ENCODE assay signal across 23 cellular contexts in the genomic region with DNA sequence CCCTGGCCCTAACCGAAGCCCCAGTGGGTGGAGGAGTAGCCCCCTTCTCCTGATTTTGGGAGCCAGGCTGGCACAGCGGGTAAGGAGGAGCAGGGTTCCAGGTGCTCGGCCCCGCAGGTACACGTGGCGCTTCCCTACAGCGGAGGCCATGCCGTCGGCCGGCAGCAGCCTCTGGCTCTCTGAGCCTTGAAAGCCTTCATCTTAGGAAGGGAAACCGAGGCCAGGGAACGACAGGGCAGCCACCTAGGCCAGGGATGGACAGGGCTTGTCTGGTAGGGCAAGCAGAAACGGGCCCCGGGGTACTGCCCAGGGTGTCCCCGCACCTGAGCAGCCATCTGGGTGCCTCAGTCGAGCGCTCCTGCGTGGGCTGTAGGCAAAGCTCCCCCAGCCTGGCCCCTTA. TPM values are rescaled to one million over a fixed set of nuclear protein-coding genes. Genes with fewer than 3 reads are reported as not detected.
DNase-seq lines count a peak whose midpoint lies in the region; ATAC-seq and TF ChIP-seq lines count a peak whose summit lies in the region.
"Had no signal": no experiment of that assay in that cellular context is flagged by ENCODE, and none has a peak within 500 bp of the region (broad histone marks: within the 10 kb centered on the region; RNA-seq: fewer than 3 reads in every experiment).

No MANE protein-coding gene starts in this region.

- no peak for TF ChIP-seq CTCF in coronary artery (IDR thresholded peaks at IDR 0.05)
- no peak for TF ChIP-seq CTCF in gastroesophageal sphincter (IDR thresholded peaks at IDR 0.05)
- no peak for TF ChIP-seq CTCF in GM10248 (IDR thresholded peaks at IDR 0.05; ENCODE audit: control extremely low read depth, extremely low read depth, low read depth, missing control alignments)
- TF ChIP-seq CTCF in foreskin keratinocyte (conservative IDR thresholded peaks at IDR 0.05) = no peak

- 80% methylated on average over 1 of the region's 18 CpGs; no CpG with 5 or more reads in 1 of the 2 donors for WGBS in gastroesophageal sphincter (ENCODE audit: low coverage in 1 of 2), 2 donors

- no peaks in the 10 kb centered on the region for H3K27me3 ChIP-seq in gastroesophageal sphincter
- H3K27me3 ChIP-seq in stomach smooth muscle (ENCODE audit: control insufficient read depth in 1 of 2, insufficient read depth in 2 of 2, low read length in 2 of 2) = no peaks in the 10 kb centered on the region
- peaks cover 17% of the 10 kb centered on the region for H3K27me3 ChIP-seq in foreskin keratinocyte
- H3K27me3 ChIP-seq: Peyer's patch had no signal

- H3K9me3 ChIP-seq in gastroesophageal sphincter = no peaks in the 10 kb centered on the region
- no peaks in the 10 kb centered on the region for H3K9me3 ChIP-seq in stomach smooth muscle (ENCODE audit: control insufficient read depth in 2 of 2, low read length in 2 of 2)
- H3K9me3 ChIP-seq: Caco-2, HAP-1, Peyer's patch had no signal

- TF ChIP-seq EP300 in gastroesophageal sphincter (IDR thresholded peaks at IDR 0.05) = no peak

- no peak for TF ChIP-seq POLR2A in gastroesophageal sphincter (IDR thresholded peaks at IDR 0.05)

- H3K27ac ChIP-seq in coronary artery = peak overlapping the region; percentile 96 to 100
- peak overlapping the region in 3 of 4 donors; percentile 87 to 93 (median 93) for H3K27ac ChIP-seq in gastroesophageal sphincter
- H3K27ac ChIP-seq in stomach smooth muscle (ENCODE audit: low read length) = peak overlapping the region; percentile 80
- H3K27ac ChIP-seq in foreskin keratinocyte = no peak overlapping the region
- H3K27ac ChIP-seq: GM23248 had no signal

- ATAC-seq in gastroesophageal sphincter (no peak), foreskin keratinocyte (no peak)

- H3K36me3 ChIP-seq in gastroesophageal sphincter = peaks cover 0 to 2% of the 10 kb centered on the region in 2 donors
- H3K36me3 ChIP-seq in stomach smooth muscle (ENCODE audit: control insufficient read depth in 2 of 2, insufficient read depth in 2 of 2, low read length in 2 of 2) = no peaks in the 10 kb centered on the region
- H3K36me3 ChIP-seq: Peyer's patch had no signal

- DNase-seq in coronary artery (ENCODE audit: low spot score) (no peak), NCI-H2196 treated with DMSO at 0.1 percent for 48 hours (lab: John Stamatoyannopoulos, UW; ENCODE audit: unreplicated experiment) (no peak), NCI-H748 (lab: John Stamatoyannopoulos, UW; ENCODE audit: unreplicated experiment) (no peak), GM10248 (ENCODE audit: extremely low spot score) (no peak), foreskin keratinocyte (no peak)
- DNase-seq: Caco-2; CD4-positive, alpha-beta memory T cell; DMS 273 treated with DMSO at 0.1 percent for 48 hours; DMS79 treated with DMSO at 0.1 percent for 48 hours; KG1; NCI-H1092 treated with DMSO at 0.1 percent for 48 hours; NCI-H1436 treated with DMSO at 0.1 percent for 48 hours; NCI-H1930; NCI-H226; NCI-H510A treated with DMSO at 0.1 percent for 48 hours; NCI-H774; NK-92 treated with Interleukin-12 subunit alpha and Interleukin-12 subunit beta, amount 100 ng/mL, for 24 hours; Peyer's patch had no signal

- POLR2A ChIA-PET in GM10248 (lab: Yijun Ruan, JAX) = no interaction called here

- peak overlapping the region in 1 of 2 donors; percentile 21 for H3K9ac ChIP-seq in stomach smooth muscle (ENCODE audit: low read length in 2 of 2)
- H3K9ac ChIP-seq: GM23248 had no signal

- peaks cover 0 to 70% (median 31%) of the 10 kb centered on the region in 3 donors for H3K4me1 ChIP-seq in gastroesophageal sphincter
- peaks cover 39% of the 10 kb centered on the region for H3K4me1 ChIP-seq in stomach smooth muscle (ENCODE audit: control insufficient read depth, insufficient read depth, low read length)
- no peaks in the 10 kb centered on the region for H3K4me1 ChIP-seq in foreskin keratinocyte
- H3K4me1 ChIP-seq: Caco-2, HAP-1 had no signal

- H3K4me3 ChIP-seq in coronary artery = no peak overlapping the region
- H3K4me3 ChIP-seq in gastroesophageal sphincter = no peak overlapping the region
- no peak overlapping the region for H3K4me3 ChIP-seq in stomach smooth muscle (ENCODE audit: low read length in 2 of 2)
- H3K4me3 ChIP-seq: GM12878, GM23248, HAP-1, Peyer's patch had no signal

- CTCF ChIA-PET in GM10248 (lab: Yijun Ruan, JAX) = no interaction called here

RNA-seq across cellular contexts. Expression of a gene that starts 28.7 kb away (rescaled TPM):
- 100 to 1,000 TPM in 2 of 4 donors, 10 to 100 TPM in 2; 59.6 to 103 (median 87.8) TPM for total RNA-seq in gastroesophageal sphincter
- total RNA-seq in foreskin keratinocyte = 35.6 and 38.5 TPM in 2 replicates
- 30.6 and 36.5 TPM in 2 replicates for polyA plus RNA-seq in foreskin keratinocyte
